Comparison of ENCODE assay signal across 9 cellular contexts in genomic region chr4:166324321-166324720, GRCh38.
DNase-seq lines count a peak whose midpoint lies in the region; ATAC-seq and TF ChIP-seq lines count a peak whose summit lies in the region.
"Had no signal": no experiment of that assay in that cellular context is flagged by ENCODE, and none has a peak within 500 bp of the region (broad histone marks: within the 10 kb centered on the region; RNA-seq: fewer than 3 reads in every experiment).

No MANE protein-coding gene starts in this region.

- H2AFZ ChIP-seq in SK-N-SH (ENCODE audit: low read depth), result no peak overlapping the region

- POLR2A ChIA-PET in SK-N-SH (lab: Yijun Ruan, JAX), result no interaction called here

- intact Hi-C loops in gastrocnemius medialis (cut with DNase I; ENCODE audit: low total_unique reads), result no loop called here
- intact Hi-C loops in left ventricle myocardium superior (cut with micrococcal nuclease), result no loop called here
- intact Hi-C loops in posterior cingulate gyrus (cut with DNase I), result no loop called here

- H3K4me2 ChIP-seq in SK-N-SH, result no peak overlapping the region

- TF ChIP-seq RAD21 in SK-N-SH (IDR thresholded peaks at IDR 0.05; ENCODE audit: low read length), result peak; percentile 45

- no peaks in the 10 kb centered on the region for H3K9me2 ChIP-seq in SK-N-SH

- no peaks in the 10 kb centered on the region for H4K20me1 ChIP-seq in SK-N-SH (ENCODE audit: insufficient read depth)

- no peak overlapping the region; a peak in 1 of 4 replicates for H3K4me3 ChIP-seq in SK-N-SH (ENCODE audit: low read depth in 2 of 2, low read length in 1 of 2)
- H3K4me3 ChIP-seq in kidney epithelial cell (ENCODE audit: low read depth, low read length), result no peak overlapping the region
- H3K4me3 ChIP-seq in gastrocnemius medialis, result no peak overlapping the region

- CTCF ChIA-PET in SK-N-SH (lab: Yijun Ruan, JAX), result interaction anchor here (1.2 kb wide), 1 partner anchor 9 kb away, joined by 3 read pairs; no protein-coding TSS in a partner anchor

- ATAC-seq in HG03025 (IDR thresholded peaks at IDR 0.05; ENCODE audit: low FRiP score, unreplicated experiment) (peak; percentile 43), gastrocnemius medialis (no peak), left ventricle myocardium superior (no peak)

- H3K27me3 ChIP-seq in SK-N-SH (ENCODE audit: insufficient read depth) (no peaks in the 10 kb centered on the region), kidney epithelial cell (ENCODE audit: control insufficient read depth, insufficient read depth, low read length) (no peaks in the 10 kb centered on the region), gastrocnemius medialis (no peaks in the 10 kb centered on the region)

- H3K9me3 ChIP-seq in SK-N-SH, result no peaks in the 10 kb centered on the region; the same call in none of the 2 replicates
- H3K9me3 ChIP-seq in gastrocnemius medialis, result no peaks in the 10 kb centered on the region

- H3K9ac ChIP-seq in SK-N-SH, result no peak overlapping the region

- WGBS in SK-N-SH (ENCODE audit: low lambda C conversion rate), result 65% methylated on average over 4 of the region's 4 CpGs

- H3K36me3 ChIP-seq in SK-N-SH (replicated peaks in 1 of 2; ENCODE audit: control insufficient read depth in 1 of 2, insufficient read depth in 2 of 2, low read length in 1 of 2), result no peaks in the 10 kb centered on the region
- H3K36me3 ChIP-seq in kidney epithelial cell (ENCODE audit: control insufficient read depth, insufficient read depth, low read length), result no peaks in the 10 kb centered on the region
- no peaks in the 10 kb centered on the region for H3K36me3 ChIP-seq in gastrocnemius medialis

- no peaks in the 10 kb centered on the region for H3K79me2 ChIP-seq in SK-N-SH (ENCODE audit: insufficient read depth)

- DNase-seq in GM10266 (ENCODE audit: extremely low spot score) (no peak), SK-N-SH (peak; percentile 3), kidney epithelial cell (ENCODE audit: low read depth) (no peak), gastrocnemius medialis (no peak), left ventricle myocardium superior (no peak), CD1c-positive myeloid dendritic cell (ENCODE audit: extremely low spot score) (no peak), posterior cingulate gyrus (no peak)
- DNase-seq: activated CD8-positive, alpha-beta memory T cell treated with anti-CD3 and anti-CD28 coated beads, Interleukin-2, amount 50 U/mL, for 4 hours had no signal

- in situ Hi-C loops in gastrocnemius medialis (cut with MboI; ENCODE audit: low sequenced_read_pairs in 4 of 4), result no loop called here

- TF ChIP-seq CTCF in GM10266 (IDR thresholded peaks at IDR 0.05; ENCODE audit: control insufficient read depth, insufficient read depth, low read depth, missing control alignments) (peak; percentile 55), SK-N-SH (IDR thresholded peaks at IDR 0.05) (peak; percentile 48), kidney epithelial cell (IDR thresholded peaks at IDR 0.05; ENCODE audit: insufficient read depth, low read length, poor library complexity, severe bottlenecking) (peak; percentile 57), gastrocnemius medialis (IDR thresholded peaks at IDR 0.05 in 4 of 5, conservative IDR thresholded peaks at IDR 0.05 in 1 of 5) (no peak)

- no peak for TF ChIP-seq EP300 in SK-N-SH (IDR thresholded peaks at IDR 0.05; ENCODE audit: borderline replicate concordance in 1 of 2, low read depth in 1 of 2, low read length in 1 of 2)

- H3K4me1 ChIP-seq in SK-N-SH (ENCODE audit: control insufficient read depth in 1 of 2, insufficient read depth in 2 of 2, low read depth in 1 of 2, low read length in 1 of 2) (0 out of 4 replicates have a peak, but pooled peaks cover 0 to 6% of the 10 kb centered on the region in 2 experiments), gastrocnemius medialis (no peaks in the 10 kb centered on the region)

- H3K27ac ChIP-seq in SK-N-SH (ENCODE audit: low read depth in 2 of 2, low read length in 1 of 2) (no peak overlapping the region), gastrocnemius medialis (no peak overlapping the region)

- H3F3A ChIP-seq in SK-N-SH (replicated peaks; ENCODE audit: insufficient read depth), result peaks cover 17% of the 10 kb centered on the region

- no peak for TF ChIP-seq POLR2A in gastrocnemius medialis (IDR thresholded peaks at IDR 0.05)

TF ChIP-seq in SK-N-SH, 30 proteins besides CTCF, POLR2A, EP300 and RAD21:
- TF ChIP-seq ELF1 (IDR thresholded peaks at IDR 0.05) (no peak), SMC3 (IDR thresholded peaks at IDR 0.05; ENCODE audit: low read depth, low read length) (peak; percentile 24; the same call in 1 of the 2 replicates), JUND (IDR thresholded peaks at IDR 0.05) (no peak), GABPA (IDR thresholded peaks at IDR 0.05; ENCODE audit: low read depth) (no peak), RCOR1 (IDR thresholded peaks at IDR 0.05; ENCODE audit: low read length) (no peak)

Comparison
In these comparisons a context has a peak if more than half of its experiments do, and no peak if none do; other contexts are left out.
1. CTCF ChIP-seq: peak in GM10266 (single experiment), SK-N-SH (single experiment) and kidney epithelial cell (single experiment); none in gastrocnemius medialis (0 of 5).